In the genomic region with DNA sequence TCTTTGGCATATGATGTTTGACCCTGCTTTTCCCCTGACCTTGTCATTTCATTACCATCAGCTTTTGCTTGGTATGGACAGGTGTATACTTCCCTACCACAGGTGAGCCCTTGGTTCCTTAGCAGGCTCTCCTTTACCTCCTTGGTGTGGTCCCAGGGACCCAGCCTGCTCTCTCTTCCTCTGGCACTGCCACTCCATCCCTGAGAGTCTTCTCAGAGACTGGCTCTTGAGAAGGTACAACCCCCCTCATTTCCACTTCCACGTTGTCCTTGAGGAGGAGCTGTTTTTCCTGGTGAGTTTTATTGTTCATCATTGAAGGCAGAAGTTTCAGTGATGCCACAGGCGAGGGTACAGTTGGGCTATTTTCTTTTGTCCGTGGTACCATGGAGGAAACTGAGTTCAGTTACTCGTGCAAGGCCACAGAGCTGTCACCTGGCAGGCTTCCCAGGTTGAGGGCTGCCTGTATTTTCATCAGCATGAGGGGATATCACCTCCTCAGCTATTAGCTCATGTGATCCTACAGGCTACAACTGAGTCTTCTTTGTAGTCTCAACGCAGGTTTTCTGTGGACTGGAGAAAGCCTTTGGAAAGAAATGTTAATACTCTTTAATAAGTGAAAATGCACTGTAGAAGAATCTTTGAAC, we compare ENCODE assay signal across 22 cellular contexts.
"Had no signal": no experiment of that assay in that cellular context is flagged by ENCODE, and none has a peak within 500 bp of the region (broad histone marks: within the 10 kb centered on the region; RNA-seq: fewer than 3 reads in every experiment).

No MANE protein-coding gene starts in this region.

- H3K4me3 Mint-ChIP-seq: activated CD4-positive, alpha-beta T cell treated with anti-CD3 and anti-CD28 coated beads for 36 hours; activated naive CD8-positive, alpha-beta T cell treated with anti-CD3 and anti-CD28 coated beads, Interleukin-2, amount 10 ng/mL, durations not matched to agents 7 days and 5 days; naive thymus-derived CD8-positive, alpha-beta T cell; T-cell had no signal

- H3K27ac ChIP-seq: ascending aorta, cardiac muscle cell, esophagus squamous epithelium, heart left ventricle, sigmoid colon, suprapubic skin, upper lobe of left lung had no signal

- H3K4me3 ChIP-seq: ascending aorta, cardiac muscle cell, esophagus squamous epithelium, heart left ventricle, mucosa of descending colon, sigmoid colon, suprapubic skin, upper lobe of left lung had no signal

- H3K9me3 ChIP-seq: ascending aorta, esophagus squamous epithelium, heart left ventricle, mucosa of descending colon, sigmoid colon, suprapubic skin, upper lobe of left lung had no signal

- H3K36me3 ChIP-seq: ascending aorta, cardiac muscle cell, esophagus squamous epithelium, sigmoid colon, suprapubic skin had no signal

- H3K9me3 Mint-ChIP-seq: naive thymus-derived CD8-positive, alpha-beta T cell; T-cell had no signal

- H3K27me3 ChIP-seq: ascending aorta, cardiac muscle cell, esophagus squamous epithelium, heart left ventricle, sigmoid colon, suprapubic skin, upper lobe of left lung had no signal

- DNase-seq: activated CD4-positive, alpha-beta T cell treated with anti-CD3 and anti-CD28 coated beads for 36 hours; activated effector memory CD4-positive, alpha-beta T cell treated with anti-CD3 and anti-CD28 coated beads, Interleukin-2, amount 50 U/mL, for 16 hours; activated naive CD8-positive, alpha-beta T cell treated with anti-CD3 and anti-CD28 coated beads, Interleukin-2, amount 10 ng/mL, durations not matched to agents 7 days and 5 days; activated T-cell treated with anti-CD3 and anti-CD28 coated beads for 4 hours; esophagus squamous epithelium; foreskin fibroblast; heart left ventricle; islet precursor cell; mucosa of descending colon; naive thymus-derived CD8-positive, alpha-beta T cell; nucleus accumbens; sigmoid colon; stimulated activated CD4-positive, alpha-beta T cell treated with anti-CD3 and anti-CD28 coated beads, Interleukin-2, amount 100 ng/mL, for 24 hours; stimulated activated naive CD4-positive, alpha-beta T cell treated with Interleukin-2 at 50 U/mL for 16 hours; T-cell; T1000; upper lobe of left lung had no signal

- ATAC-seq: activated CD4-positive, alpha-beta T cell treated with anti-CD3 and anti-CD28 coated beads for 36 hours; heart left ventricle; left lobe of liver; mucosa of descending colon; naive thymus-derived CD8-positive, alpha-beta T cell; T-cell had no signal

- H3K27me3 Mint-ChIP-seq: activated CD4-positive, alpha-beta T cell treated with anti-CD3 and anti-CD28 coated beads for 36 hours; activated naive CD8-positive, alpha-beta T cell treated with anti-CD3 and anti-CD28 coated beads, Interleukin-2, amount 10 ng/mL, durations not matched to agents 7 days and 5 days; naive thymus-derived CD8-positive, alpha-beta T cell; progenitor cell of endocrine pancreas; T-cell had no signal

- H3K27ac Mint-ChIP-seq: activated CD4-positive, alpha-beta T cell treated with anti-CD3 and anti-CD28 coated beads for 36 hours; activated naive CD8-positive, alpha-beta T cell treated with anti-CD3 and anti-CD28 coated beads, Interleukin-2, amount 10 ng/mL, durations not matched to agents 7 days and 5 days had no signal

- H3K4me1 ChIP-seq: ascending aorta, sigmoid colon, suprapubic skin, upper lobe of left lung had no signal
